In genomic region chr5:138935466-138935865, GRCh38 we compare ENCODE assay signal across 18 cellular contexts.
A peak's percentile ranks its signal among the peaks of the same experiment; 100 is the strongest.
DNase-seq lines count a peak whose midpoint lies in the region; ATAC-seq and TF ChIP-seq lines count a peak whose summit lies in the region.
"Had no signal": no experiment of that assay in that cellular context is flagged by ENCODE, and none has a peak within 500 bp of the region (broad histone marks: within the 10 kb centered on the region; RNA-seq: fewer than 3 reads in every experiment).

No MANE protein-coding gene starts in this region.

- H3K36me3 ChIP-seq in GM23338 (ENCODE audit: insufficient read depth) (peaks cover 29% of the 10 kb centered on the region), HCT116 (ENCODE audit: control insufficient read depth in 1 of 2, insufficient read depth in 2 of 2, low read length in 2 of 2) (peaks cover 23 to 25% of the 10 kb centered on the region in 2 experiments), endodermal cell (ENCODE audit: control insufficient read depth, insufficient read depth, low read length) (peaks cover 57% of the 10 kb centered on the region)

- H3K27ac ChIP-seq in GM23338 (ENCODE audit: low read depth) (no peak overlapping the region), HCT116 (ENCODE audit: low read depth, low read length) (no peak overlapping the region), endodermal cell (ENCODE audit: low read depth, low read length) (no peak overlapping the region)
- no peak overlapping the region for H3K27ac ChIP-seq in CD4-positive, alpha-beta T cell (ENCODE audit: low read depth, low read length)
- H3K27ac ChIP-seq: PC-9 had no signal

- CTCF ChIA-PET in HCT116 (lab: Charles Lee): no interaction called here
- CTCF ChIA-PET in CD4-positive, alpha-beta T cell (lab: Charles Lee): no interaction called here

- H3K27me3 ChIP-seq in GM23338 (ENCODE audit: insufficient read depth) (no peaks in the 10 kb centered on the region), HCT116 (ENCODE audit: insufficient read depth, low read length) (no peaks in the 10 kb centered on the region), endodermal cell (ENCODE audit: control insufficient read depth, insufficient read depth, low read length, poor library complexity, severe bottlenecking) (no peaks in the 10 kb centered on the region)
- no peaks in the 10 kb centered on the region for H3K27me3 ChIP-seq in CD4-positive, alpha-beta T cell (ENCODE audit: control insufficient read depth, insufficient read depth, low read length)
- H3K27me3 ChIP-seq: MG63 had no signal

- no peaks in the 10 kb centered on the region for H3K79me2 ChIP-seq in GM23338 (replicated peaks; ENCODE audit: insufficient read depth)
- H3K79me2 ChIP-seq in HCT116 (ENCODE audit: insufficient read depth, low read length): no peaks in the 10 kb centered on the region

- intact Hi-C loops in HCT116 (cut with micrococcal nuclease): loop anchor here (10.0 kb wide), 1 partner anchor 329 kb away; no protein-coding TSS in a partner anchor
- intact Hi-C loops in CD4-positive, alpha-beta T cell (cut with DNase I, micrococcal nuclease): no loop called here

- H3K4me3 ChIP-seq in GM23338: no peak overlapping the region
- no peak overlapping the region for H3K4me3 ChIP-seq in HCT116 (replicated peaks in 1 of 2; ENCODE audit: low read depth in 1 of 2, low read length in 2 of 2)
- H3K4me3 ChIP-seq in endodermal cell (ENCODE audit: low read length): no peak overlapping the region
- H3K4me3 ChIP-seq: MG63, PC-9 had no signal

- POLR2A ChIA-PET in HCT116 (lab: Charles Lee): no interaction called here
- POLR2A ChIA-PET in CD4-positive, alpha-beta T cell (lab: Charles Lee): no interaction called here

- no peak overlapping the region for H3K4me2 ChIP-seq in GM23338
- H3K4me2 ChIP-seq in HCT116 (ENCODE audit: low read length): no peak overlapping the region
- H3K4me2 ChIP-seq: PC-9 had no signal

- H3K9ac ChIP-seq in HCT116 (ENCODE audit: low read length) (no peak overlapping the region), endodermal cell (ENCODE audit: extremely low read depth, low read length, poor library complexity, severe bottlenecking) (no peak overlapping the region)

- H3F3A ChIP-seq in GM23338 (replicated peaks; ENCODE audit: low read depth): no peaks in the 10 kb centered on the region

- H2AFZ ChIP-seq in GM23338: no peak overlapping the region
- no peak overlapping the region for H2AFZ ChIP-seq in HCT116 (ENCODE audit: low read depth, low read length, poor library complexity, severe bottlenecking)
- H2AFZ ChIP-seq: PC-9 had no signal

- peaks cover 23% of the 10 kb centered on the region for H3K27me3 Mint-ChIP-seq in GM23338 (ENCODE audit: insufficient read depth, low read depth, poor library complexity)
- no peaks in the 10 kb centered on the region for H3K27me3 Mint-ChIP-seq in endodermal cell (ENCODE audit: insufficient read depth)
- no peaks in the 10 kb centered on the region for H3K27me3 Mint-ChIP-seq in progenitor cell of endocrine pancreas
- no peaks in the 10 kb centered on the region for H3K27me3 Mint-ChIP-seq in CD4-positive, alpha-beta T cell

- DNase-seq in GM23338 (ENCODE audit: low spot score) (no peak), HCT116 (ENCODE audit: low read depth, low spot score) (no peak), endodermal cell (peak; percentile 49), progenitor cell of endocrine pancreas (ENCODE audit: low spot score, unreplicated experiment) (no peak), HCEC 1CT (no peak), HUDEP-2 (lab: John Stamatoyannopoulos, UW; ENCODE audit: unreplicated experiment in 76 of 76) (no peak), DMS114 treated with DMSO at 0.1 percent for 48 hours (lab: John Stamatoyannopoulos, UW; ENCODE audit: unreplicated experiment) (no peak)
- DNase-seq in CD4-positive, alpha-beta T cell: no peak
- DNase-seq: ACHN, DND-41, IMR-90, Karpas-422, MG63, NCI-H1048, NCI-H1436, NCI-H1930, NCI-H526, PC-9 had no signal

- H3K9me3 ChIP-seq in HCT116 (ENCODE audit: control insufficient read depth in 1 of 2, insufficient read depth in 1 of 2, low read depth in 1 of 2, low read length in 2 of 2): no peaks in the 10 kb centered on the region
- no peaks in the 10 kb centered on the region for H3K9me3 ChIP-seq in endodermal cell (ENCODE audit: control insufficient read depth, low read length)
- H3K9me3 ChIP-seq in CD4-positive, alpha-beta T cell (ENCODE audit: control insufficient read depth, low read length): no peaks in the 10 kb centered on the region
- H3K9me3 ChIP-seq: MG63 had no signal

- H3K4me1 Mint-ChIP-seq in GM23338: peaks cover 43% of the 10 kb centered on the region
- H3K4me1 Mint-ChIP-seq in endodermal cell: peaks cover 6% of the 10 kb centered on the region
- peaks cover 7% of the 10 kb centered on the region for H3K4me1 Mint-ChIP-seq in progenitor cell of endocrine pancreas (ENCODE audit: low read depth)
- H3K4me1 Mint-ChIP-seq in CD4-positive, alpha-beta T cell (ENCODE audit: low read depth): peaks cover under 1% of the 10 kb centered on the region

- TF ChIP-seq POLR2A in HCT116 (IDR thresholded peaks at IDR 0.05; ENCODE audit: borderline replicate concordance, extremely low read depth, insufficient read depth, insufficient read length): no peak

- H3K27ac Mint-ChIP-seq in GM23338 (peak overlapping the region; percentile 47; the same call in 1 of the 2 replicates), endodermal cell (no peak overlapping the region), progenitor cell of endocrine pancreas (peak overlapping the region; percentile 49)
- no peak overlapping the region for H3K27ac Mint-ChIP-seq in CD4-positive, alpha-beta T cell

- H4K20me1 ChIP-seq in GM23338 (replicated peaks; ENCODE audit: insufficient read depth) (no peaks in the 10 kb centered on the region), HCT116 (ENCODE audit: insufficient read depth) (no peaks in the 10 kb centered on the region)

- TF ChIP-seq CTCF in GM23338 (conservative IDR thresholded peaks at IDR 0.05; ENCODE audit: low read depth in 2 of 2): no peak
- no peak for TF ChIP-seq CTCF in HCT116 (IDR thresholded peaks at IDR 0.05 in 2 of 3, conservative IDR thresholded peaks at IDR 0.05 in 1 of 3; ENCODE audit: borderline replicate concordance in 1 of 3, insufficient read depth in 1 of 3, low read depth in 2 of 3, low read length in 2 of 3)
- TF ChIP-seq CTCF in endodermal cell (conservative IDR thresholded peaks at IDR 0.05): no peak
- TF ChIP-seq CTCF in progenitor cell of endocrine pancreas (IDR thresholded peaks at IDR 0.05; ENCODE audit: unreplicated experiment): no peak
- TF ChIP-seq CTCF in CD4-positive, alpha-beta T cell (IDR thresholded peaks at IDR 0.05): no peak

- no TSS peak for BruUV-seq in HCT116 (replicated peaks; lab: Mats Ljungman, UMichigan)

- H3K36me3 Mint-ChIP-seq in GM23338 (ENCODE audit: low read depth) (peaks cover 57% of the 10 kb centered on the region), endodermal cell (ENCODE audit: low read depth) (peaks cover 50% of the 10 kb centered on the region), progenitor cell of endocrine pancreas (ENCODE audit: insufficient read depth) (peaks cover 24% of the 10 kb centered on the region)
- H3K36me3 Mint-ChIP-seq in CD4-positive, alpha-beta T cell (ENCODE audit: low read depth): no peaks in the 10 kb centered on the region

- no peak for ATAC-seq in GM23338
- no peak for ATAC-seq in HCT116
- no peak for ATAC-seq in CD4-positive, alpha-beta T cell (ENCODE audit: poor library complexity)

- H3K4me1 ChIP-seq in GM23338 (ENCODE audit: insufficient read depth) (peaks cover 10% of the 10 kb centered on the region), HCT116 (ENCODE audit: control insufficient read depth in 1 of 2, insufficient read depth in 2 of 2, low read length in 2 of 2) (no peaks in the 10 kb centered on the region), endodermal cell (ENCODE audit: control insufficient read depth, insufficient read depth, low read length) (no peaks in the 10 kb centered on the region)

- H3K9me2 ChIP-seq in GM23338 (ENCODE audit: insufficient read depth): no peaks in the 10 kb centered on the region
- H3K9me2 ChIP-seq in HCT116 (ENCODE audit: insufficient read depth): no peaks in the 10 kb centered on the region

- H3K4me3 Mint-ChIP-seq in GM23338: no peak overlapping the region
- no peak overlapping the region for H3K4me3 Mint-ChIP-seq in endodermal cell
- H3K4me3 Mint-ChIP-seq in progenitor cell of endocrine pancreas (ENCODE audit: low read depth): no peak overlapping the region
- no peak overlapping the region for H3K4me3 Mint-ChIP-seq in CD4-positive, alpha-beta T cell

- TF ChIP-seq RAD21 in HCT116 (IDR thresholded peaks at IDR 0.05; ENCODE audit: low read depth): no peak

- H3K9me3 Mint-ChIP-seq in GM23338 (no peaks in the 10 kb centered on the region), endodermal cell (no peaks in the 10 kb centered on the region), progenitor cell of endocrine pancreas (ENCODE audit: low read depth) (no peaks in the 10 kb centered on the region)
- no peaks in the 10 kb centered on the region for H3K9me3 Mint-ChIP-seq in CD4-positive, alpha-beta T cell

- 89 to 98% methylated on average over 6 to 10 of the region's 10 CpGs for WGBS in endodermal cell (ENCODE audit: insufficient coverage in 1 of 2, insufficient read length in 1 of 2), 2 experiments

- RAD21 ChIA-PET in HCT116 (lab: Charles Lee; ENCODE audit: low non-redundant PET in 1 of 2, low total read pairs in 2 of 2, uncharacterized antibody in 2 of 2, unreplicated experiment in 2 of 2): no interaction called here

TF ChIP-seq in GM23338, 12 proteins besides CTCF, POLR2A, EP300 and RAD21 (continues in another document):
- TF ChIP-seq EZH2phosphoT487 (IDR thresholded peaks at IDR 0.05; ENCODE audit: unreplicated experiment) (no peak), ZNF331 (CRISPR knock-in tag; IDR thresholded peaks at IDR 0.05; ENCODE audit: low read depth) (no peak), POLR2AphosphoS5 (IDR thresholded peaks at IDR 0.05; ENCODE audit: low read depth) (no peak)

Comparison
In these comparisons a context has a peak if more than half of its experiments do, and no peak if none do; other contexts are left out.
1. H3K27ac Mint-ChIP-seq: peak in GM23338 (single experiment) and progenitor cell of endocrine pancreas (single experiment); none in endodermal cell (single experiment) and CD4-positive, alpha-beta T cell (single experiment).